ENCODE assay signal across 32 cellular contexts in genomic region chr4:101707596-101707995, GRCh38.
"Had no signal": no experiment of that assay in that cellular context is flagged by ENCODE, and none has a peak within 500 bp of the region (broad histone marks: within the 10 kb centered on the region; RNA-seq: fewer than 3 reads in every experiment).

No MANE protein-coding gene starts in this region.

- H3K4me1 Mint-ChIP-seq: mesothelial cell of epicardium; naive B cell; nephron progenitor cell; stimulated activated effector memory CD8-positive, alpha-beta T cell treated with anti-CD3 and anti-CD28 coated beads, Interleukin-12 subunit alpha, Interleukin-12 subunit beta, amount 100 ng/mL, for 72 hours had no signal

- H3K4me3 ChIP-seq: body of pancreas, coronary artery, dorsolateral prefrontal cortex, pancreas, prostate gland, skin epidermis, thoracic aorta, uterus had no signal

- H3K4me1 ChIP-seq: body of pancreas, pancreas, prostate gland, uterus had no signal

- H3K4me3 Mint-ChIP-seq: activated T-cell treated with anti-CD3 and anti-CD28 coated beads, Interleukin-2, amount 50 U/mL, for 72 hours; mesothelial cell of epicardium; naive B cell; nephron progenitor cell; stimulated activated effector memory CD8-positive, alpha-beta T cell treated with anti-CD3 and anti-CD28 coated beads, Interleukin-12 subunit alpha, Interleukin-12 subunit beta, amount 100 ng/mL, for 72 hours; stimulated activated naive CD8-positive, alpha-beta T cell treated with anti-CD3 and anti-CD28 coated beads, Interleukin-15, Interleukin-2, amounts not matched to agents 100 ng/mL and 50 ng/mL, for 24 hours had no signal

- H3K36me3 ChIP-seq: neutrophil, pancreas, prostate gland, thoracic aorta, uterus had no signal

- H3K9me3 ChIP-seq: neutrophil, pancreas, prostate gland, uterus had no signal

- H3K27me3 ChIP-seq: body of pancreas, dorsolateral prefrontal cortex, neutrophil, pancreas, uterus had no signal

- H3K27ac Mint-ChIP-seq: activated naive CD4-positive, alpha-beta T cell treated with anti-CD3 and anti-CD28 coated beads, Interleukin-2, amount 50 U/mL, for 72 hours; activated T-cell treated with anti-CD3 and anti-CD28 coated beads, Interleukin-2, amount 50 U/mL, for 72 hours; mesothelial cell of epicardium; naive B cell; nephron progenitor cell; stimulated activated effector memory CD8-positive, alpha-beta T cell treated with anti-CD3 and anti-CD28 coated beads, Interleukin-12 subunit alpha, Interleukin-12 subunit beta, amount 100 ng/mL, for 72 hours; stimulated activated naive CD8-positive, alpha-beta T cell treated with anti-CD3 and anti-CD28 coated beads, Interleukin-15, Interleukin-2, amounts not matched to agents 100 ng/mL and 50 ng/mL, for 24 hours had no signal

- ATAC-seq: activated naive CD4-positive, alpha-beta T cell treated with anti-CD3 and anti-CD28 coated beads, Interleukin-2, amount 50 U/mL, for 72 hours; activated T-cell treated with anti-CD3 and anti-CD28 coated beads, Interleukin-2, amount 50 U/mL, for 72 hours; body of pancreas; left colon; pancreas; sciatic nerve; stimulated activated effector memory CD8-positive, alpha-beta T cell treated with anti-CD3 and anti-CD28 coated beads, Interleukin-12 subunit alpha, Interleukin-12 subunit beta, amount 100 ng/mL, for 72 hours had no signal

- H3K27me3 Mint-ChIP-seq: naive B cell; stimulated activated naive CD8-positive, alpha-beta T cell treated with anti-CD3 and anti-CD28 coated beads, Interleukin-15, Interleukin-2, amounts not matched to agents 100 ng/mL and 50 ng/mL, for 24 hours had no signal

- H3K27ac ChIP-seq: body of pancreas, coronary artery, dorsolateral prefrontal cortex, neutrophil, pancreas, prostate gland, skin epidermis, thoracic aorta, uterus, VCaP had no signal

- H3K36me3 Mint-ChIP-seq: stimulated activated effector memory CD8-positive, alpha-beta T cell treated with anti-CD3 and anti-CD28 coated beads, Interleukin-12 subunit alpha, Interleukin-12 subunit beta, amount 100 ng/mL, for 72 hours had no signal

- DNase-seq: activated CD4-positive, alpha-beta T cell treated with anti-CD3 and anti-CD28 coated beads for 4 hours; activated CD4-positive, alpha-beta T cell treated with anti-CD3 and anti-CD28 coated beads, Interleukin-2, amount 50 U/mL, for 4 hours; activated naive CD4-positive, alpha-beta T cell; activated T-cell treated with anti-CD3 and anti-CD28 coated beads for 4 hours; activated T-cell treated with anti-CD3 and anti-CD28 coated beads, Interleukin-2, amount 50 U/mL, for 72 hours; body of pancreas; cerebellar nuclear complex; dorsolateral prefrontal cortex; effector memory CD4-positive, alpha-beta T cell; head of caudate nucleus; hippocampal formation; kidney; left colon; naive B cell; nephron progenitor cell; pancreas; retina; stimulated activated CD4-positive, alpha-beta T cell treated with anti-CD3 and anti-CD28 coated beads, Interleukin-12 subunit alpha, Interleukin-12 subunit beta, amount 100 ng/mL, for 4 hours; stimulated activated CD4-positive, alpha-beta T cell treated with anti-CD3 and anti-CD28 coated beads, Interleukin-4, amount 100 ng/mL, for 24 hours; trophoblast cell; uterus had no signal
